Comparison of ENCODE assay signal across 36 cellular contexts in genomic region chr9:26375448-26375847, GRCh38.
A peak's percentile ranks its signal among the peaks of the same experiment; 100 is the strongest.
DNase-seq lines count a peak whose midpoint lies in the region; ATAC-seq, FAIRE-seq and TF ChIP-seq lines count a peak whose summit lies in the region.
"Had no signal": no experiment of that assay in that cellular context is flagged by ENCODE, and none has a peak within 500 bp of the region (broad histone marks: within the 10 kb centered on the region; RNA-seq: fewer than 3 reads in every experiment).

No MANE protein-coding gene starts in this region.

- H3K36me3 ChIP-seq in upper lobe of right lung = no peaks in the 10 kb centered on the region
- H3K36me3 ChIP-seq: esophagus squamous epithelium, gastroesophageal sphincter, neutrophil, Peyer's patch, prostate gland, SJSA1, thoracic aorta had no signal

- H3K27me3 ChIP-seq in upper lobe of right lung = no peaks in the 10 kb centered on the region
- H3K27me3 ChIP-seq: esophagus squamous epithelium, gastroesophageal sphincter, neutrophil, Peyer's patch, SJSA1 had no signal

- no peaks in the 10 kb centered on the region for H3K9me3 ChIP-seq in upper lobe of right lung
- H3K9me3 ChIP-seq: esophagus squamous epithelium, gastroesophageal sphincter, neutrophil, Peyer's patch, prostate gland, SJSA1, thoracic aorta had no signal

- H3K4me1 ChIP-seq in upper lobe of right lung = no peaks in the 10 kb centered on the region
- H3K4me1 ChIP-seq: esophagus squamous epithelium, gastroesophageal sphincter, Peyer's patch, prostate gland, SJSA1 had no signal

- TF ChIP-seq CTCF in epithelial cell of esophagus (IDR thresholded peaks at IDR 0.05; ENCODE audit: insufficient read depth, low read depth, low read length, missing control alignments) (no peak), upper lobe of right lung (IDR thresholded peaks at IDR 0.05) (no peak)

- no peak for DNase-seq in activated naive CD4-positive, alpha-beta T cell treated with anti-CD3 and anti-CD28 coated beads, Interleukin-2, amount 10 ng/mL, durations not matched to agents 7 days and 5 days
- DNase-seq in RCC 7860 (ENCODE audit: low spot score) = peak; percentile 67
- peak; percentile 15 for DNase-seq in epithelial cell of esophagus (ENCODE audit: low read depth)
- DNase-seq in stromal cell of bone marrow (ENCODE audit: low read depth) = peak; percentile 9
- no peak for DNase-seq in upper lobe of right lung
- DNase-seq in NCI-H2081 (lab: John Stamatoyannopoulos, UW) = no peak
- no peak for DNase-seq in activated T-cell treated with anti-CD3 and anti-CD28 coated beads, Interleukin-2, amount 50 U/mL, for 48 hours
- DNase-seq: 8988T; activated CD4-positive, alpha-beta memory T cell treated with anti-CD3 and anti-CD28 coated beads for 36 hours; activated CD8-positive, alpha-beta memory T cell treated with anti-CD3 and anti-CD28 coated beads, Interleukin-2, amount 50 U/mL, for 48 hours; AML-193; aorta; CD4-positive, alpha-beta memory T cell; dermis blood vessel endothelial cell; DMS 273 treated with DMSO at 0.1 percent for 48 hours; esophagus squamous epithelium; GDM1; hypothalamus; left ventricle myocardium superior; naive B cell; NCI-H1092 treated with DMSO at 0.1 percent for 48 hours; NCI-H187 treated with DMSO at 0.1 percent for 48 hours; NCI-H526 treated with DMSO at 0.1 percent for 48 hours; Peyer's patch; stimulated activated naive CD8-positive, alpha-beta T cell treated with anti-CD3 and anti-CD28 coated beads, Interleukin-15, Interleukin-2, amounts not matched to agents 100 U/mL and 50 U/mL, for 24 hours had no signal

- no peak overlapping the region for H3K4me3 Mint-ChIP-seq in activated naive CD4-positive, alpha-beta T cell treated with anti-CD3 and anti-CD28 coated beads, Interleukin-2, amount 50 U/mL, for 24 hours
- H3K4me3 Mint-ChIP-seq in activated naive CD4-positive, alpha-beta T cell treated with anti-CD3 and anti-CD28 coated beads, Interleukin-2, amount 10 ng/mL, durations not matched to agents 7 days and 5 days = no peak overlapping the region
- H3K4me3 Mint-ChIP-seq: activated CD4-positive, alpha-beta memory T cell treated with anti-CD3 and anti-CD28 coated beads for 36 hours; activated naive CD8-positive, alpha-beta T cell; CD4-positive, alpha-beta memory T cell; central memory CD8-positive, alpha-beta T cell; mesothelial cell of epicardium; naive B cell had no signal

- no peaks in the 10 kb centered on the region for H3K36me3 Mint-ChIP-seq in activated naive CD4-positive, alpha-beta T cell treated with anti-CD3 and anti-CD28 coated beads, Interleukin-2, amount 50 U/mL, for 24 hours
- H3K36me3 Mint-ChIP-seq in activated naive CD4-positive, alpha-beta T cell treated with anti-CD3 and anti-CD28 coated beads, Interleukin-2, amount 10 ng/mL, durations not matched to agents 7 days and 5 days = no peaks in the 10 kb centered on the region
- H3K36me3 Mint-ChIP-seq: activated CD4-positive, alpha-beta memory T cell treated with anti-CD3 and anti-CD28 coated beads for 36 hours; activated naive CD8-positive, alpha-beta T cell; CD4-positive, alpha-beta memory T cell; mesothelial cell of epicardium; naive B cell had no signal

- CTCF ChIA-PET in activated naive CD4-positive, alpha-beta T cell treated with anti-CD3 and anti-CD28 coated beads, Interleukin-2, amount 10 ng/mL, durations not matched to agents 7 days and 5 days (lab: Charles Lee) = no interaction called here

- intact Hi-C loops in upper lobe of right lung (cut with DNase I) = no loop called here

- no peak overlapping the region for H3K27ac ChIP-seq in upper lobe of right lung
- H3K27ac ChIP-seq: esophagus squamous epithelium, gastroesophageal sphincter, HL-60, neutrophil, Peyer's patch, prostate gland, SJSA1, thoracic aorta had no signal

- FAIRE-seq in RCC 7860 (lab: Jason Lieb, UNC) = peak; percentile 52

- H3K9me3 Mint-ChIP-seq in activated naive CD4-positive, alpha-beta T cell treated with anti-CD3 and anti-CD28 coated beads, Interleukin-2, amount 50 U/mL, for 24 hours = no peaks in the 10 kb centered on the region
- peaks cover 8% of the 10 kb centered on the region for H3K9me3 Mint-ChIP-seq in activated naive CD4-positive, alpha-beta T cell treated with anti-CD3 and anti-CD28 coated beads, Interleukin-2, amount 10 ng/mL, durations not matched to agents 7 days and 5 days

- H3K27me3 Mint-ChIP-seq in activated naive CD4-positive, alpha-beta T cell treated with anti-CD3 and anti-CD28 coated beads, Interleukin-2, amount 50 U/mL, for 24 hours = no peaks in the 10 kb centered on the region
- H3K27me3 Mint-ChIP-seq in activated naive CD4-positive, alpha-beta T cell treated with anti-CD3 and anti-CD28 coated beads, Interleukin-2, amount 10 ng/mL, durations not matched to agents 7 days and 5 days = no peaks in the 10 kb centered on the region
- H3K27me3 Mint-ChIP-seq: activated CD4-positive, alpha-beta memory T cell treated with anti-CD3 and anti-CD28 coated beads for 36 hours; activated naive CD8-positive, alpha-beta T cell; CD4-positive, alpha-beta memory T cell; central memory CD8-positive, alpha-beta T cell; naive B cell had no signal

- ATAC-seq in upper lobe of right lung = no peak
- ATAC-seq: gastroesophageal sphincter; left ventricle myocardium superior; stimulated activated naive CD8-positive, alpha-beta T cell treated with anti-CD3 and anti-CD28 coated beads, Interleukin-15, Interleukin-2, amounts not matched to agents 100 U/mL and 50 U/mL, for 24 hours had no signal

- peak overlapping the region; percentile 0 for H3K27ac Mint-ChIP-seq in activated naive CD4-positive, alpha-beta T cell treated with anti-CD3 and anti-CD28 coated beads, Interleukin-2, amount 50 U/mL, for 24 hours
- no peak overlapping the region for H3K27ac Mint-ChIP-seq in activated naive CD4-positive, alpha-beta T cell treated with anti-CD3 and anti-CD28 coated beads, Interleukin-2, amount 10 ng/mL, durations not matched to agents 7 days and 5 days
- H3K27ac Mint-ChIP-seq: activated CD4-positive, alpha-beta memory T cell treated with anti-CD3 and anti-CD28 coated beads for 36 hours; activated naive CD8-positive, alpha-beta T cell; activated T-helper 2 cell treated with anti-CD3 and anti-CD28 coated beads, Interferon-gamma antibody, Interleukin-2, Interleukin-4, amounts not matched to agents 10 μg/mL and 5 μg/mL and 100 μg/mL, durations not matched to agents 14 hours and 24 hours and 36 hours; CD4-positive, alpha-beta memory T cell; mesothelial cell of epicardium had no signal

- H3K4me3 ChIP-seq in epithelial cell of esophagus (ENCODE audit: low read length) = no peak overlapping the region
- no peak overlapping the region for H3K4me3 ChIP-seq in upper lobe of right lung
- H3K4me3 ChIP-seq: esophagus squamous epithelium, gastroesophageal sphincter, Peyer's patch, prostate gland, SJSA1, thoracic aorta had no signal

- no peaks in the 10 kb centered on the region for H3K4me1 Mint-ChIP-seq in activated naive CD4-positive, alpha-beta T cell treated with anti-CD3 and anti-CD28 coated beads, Interleukin-2, amount 50 U/mL, for 24 hours
- no peaks in the 10 kb centered on the region for H3K4me1 Mint-ChIP-seq in activated naive CD4-positive, alpha-beta T cell treated with anti-CD3 and anti-CD28 coated beads, Interleukin-2, amount 10 ng/mL, durations not matched to agents 7 days and 5 days
- H3K4me1 Mint-ChIP-seq: CD4-positive, alpha-beta memory T cell; central memory CD8-positive, alpha-beta T cell; mesothelial cell of epicardium; naive B cell had no signal

Comparison
In these comparisons a context has a peak if more than half of its experiments do, and no peak if none do; other contexts are left out.
1. DNase-seq: peak in RCC 7860 (single experiment), epithelial cell of esophagus (single experiment) and stromal cell of bone marrow (single experiment); none in activated naive CD4-positive, alpha-beta T cell treated with anti-CD3 and anti-CD28 coated beads, Interleukin-2, amount 10 ng/mL, durations not matched to agents 7 days and 5 days (single experiment), upper lobe of right lung (single experiment), NCI-H2081 (0 of 2) and activated T-cell treated with anti-CD3 and anti-CD28 coated beads, Interleukin-2, amount 50 U/mL, for 48 hours (0 of 2).